ENCODE assay signal across 23 cellular contexts in genomic region chr18:35707674-35708073, GRCh38.
"Had no signal": no experiment of that assay in that cellular context is flagged by ENCODE, and none has a peak within 500 bp of the region (broad histone marks: within the 10 kb centered on the region; RNA-seq: fewer than 3 reads in every experiment).

No MANE protein-coding gene starts in this region.

- H3K27me3 ChIP-seq: cardiac muscle cell, esophagus muscularis mucosa, foreskin keratinocyte, right lobe of liver had no signal

- ATAC-seq: activated CD8-positive, alpha-beta T cell treated with anti-CD3 and anti-CD28 coated beads for 36 hours; foreskin keratinocyte; naive thymus-derived CD4-positive, alpha-beta T cell; right lobe of liver; stimulated activated naive CD8-positive, alpha-beta T cell treated with anti-CD3 and anti-CD28 coated beads, Interleukin-15, Interleukin-2, amounts not matched to agents 100 U/mL and 50 U/mL, for 24 hours; T-helper 17 cell had no signal

- H3K4me3 ChIP-seq: cardiac muscle cell, esophagus muscularis mucosa, right lobe of liver, skin epidermis, thoracic aorta had no signal

- H3K9me3 Mint-ChIP-seq: activated CD4-positive, alpha-beta T cell treated with anti-CD3 and anti-CD28 coated beads, Interleukin-2, amount 10 ng/mL, durations not matched to agents 7 days and 5 days; activated CD8-positive, alpha-beta T cell treated with anti-CD3 and anti-CD28 coated beads for 36 hours; brain; endodermal cell; memory B cell had no signal

- H3K27me3 Mint-ChIP-seq: activated CD4-positive, alpha-beta T cell treated with anti-CD3 and anti-CD28 coated beads, Interleukin-2, amount 10 ng/mL, durations not matched to agents 7 days and 5 days; activated CD8-positive, alpha-beta T cell treated with anti-CD3 and anti-CD28 coated beads for 36 hours; activated naive CD8-positive, alpha-beta T cell; brain; memory B cell; naive thymus-derived CD4-positive, alpha-beta T cell; T-helper 17 cell had no signal

- H3K27ac ChIP-seq: cardiac muscle cell, esophagus muscularis mucosa, foreskin keratinocyte, right lobe of liver, skin epidermis, thoracic aorta had no signal

- H3K9me3 ChIP-seq: esophagus muscularis mucosa, right lobe of liver, thoracic aorta had no signal

- H3K4me3 Mint-ChIP-seq: activated CD4-positive, alpha-beta T cell treated with anti-CD3 and anti-CD28 coated beads, Interleukin-2, amount 10 ng/mL, durations not matched to agents 7 days and 5 days; activated CD8-positive, alpha-beta T cell treated with anti-CD3 and anti-CD28 coated beads for 36 hours; activated naive CD8-positive, alpha-beta T cell; brain; endodermal cell; memory B cell; naive thymus-derived CD4-positive, alpha-beta T cell; T-helper 17 cell had no signal

- H3K27ac Mint-ChIP-seq: activated CD4-positive, alpha-beta T cell treated with anti-CD3 and anti-CD28 coated beads, Interleukin-2, amount 10 ng/mL, durations not matched to agents 7 days and 5 days; activated CD8-positive, alpha-beta T cell treated with anti-CD3 and anti-CD28 coated beads for 36 hours; activated naive CD8-positive, alpha-beta T cell; brain; endodermal cell; memory B cell; naive thymus-derived CD4-positive, alpha-beta T cell; T-helper 17 cell had no signal

- H3K4me1 Mint-ChIP-seq: activated CD4-positive, alpha-beta T cell treated with anti-CD3 and anti-CD28 coated beads, Interleukin-2, amount 10 ng/mL, durations not matched to agents 7 days and 5 days; brain; endodermal cell; memory B cell; T-helper 17 cell had no signal

- H3K4me1 ChIP-seq: esophagus muscularis mucosa had no signal

- DNase-seq: activated CD4-positive, alpha-beta T cell treated with anti-CD3 and anti-CD28 coated beads for 1 hour; activated CD4-positive, alpha-beta T cell treated with anti-CD3 and anti-CD28 coated beads, Interleukin-2, amount 10 ng/mL, durations not matched to agents 7 days and 5 days; activated CD8-positive, alpha-beta T cell treated with anti-CD3 and anti-CD28 coated beads for 36 hours; activated naive CD4-positive, alpha-beta T cell; activated T-cell treated with anti-CD3 and anti-CD28 coated beads, Interleukin-2, amount 50 U/mL, for 48 hours; cortex of kidney; endodermal cell; foreskin keratinocyte; midbrain; naive thymus-derived CD4-positive, alpha-beta T cell; right lobe of liver; stimulated activated CD4-positive, alpha-beta T cell treated with anti-CD3 and anti-CD28 coated beads, Interleukin-12 subunit alpha, Interleukin-12 subunit beta, amount 100 ng/mL, for 4 hours; stimulated activated CD4-positive, alpha-beta T cell treated with anti-CD3 and anti-CD28 coated beads, Interleukin-4, amount 100 ng/mL, for 1 hour; stimulated activated naive CD8-positive, alpha-beta T cell treated with anti-CD3 and anti-CD28 coated beads, Interleukin-15, Interleukin-2, amounts not matched to agents 100 U/mL and 50 U/mL, for 24 hours; T-helper 17 cell; trophoblast cell had no signal
